9 cellular contexts compared by ENCODE assay signal in genomic region chr5:136212252-136212721, GRCh38. TPM values are rescaled to one million over a fixed set of nuclear protein-coding genes. Genes with fewer than 3 reads are reported as not detected.
DNase-seq lines count a peak whose midpoint lies in the region; ATAC-seq and TF ChIP-seq lines count a peak whose summit lies in the region.
"Had no signal": no experiment of that assay in that cellular context is flagged by ENCODE, and none has a peak within 500 bp of the region (broad histone marks: within the 10 kb centered on the region; RNA-seq: fewer than 3 reads in every experiment).

No MANE protein-coding gene starts in this region.

- H3K27ac ChIP-seq in C4-2B (no peak overlapping the region), substantia nigra (ENCODE audit: low read depth, low read length, poor library complexity, severe bottlenecking) (no peak overlapping the region)

- H3K36me3 ChIP-seq in MG63 = no peaks in the 10 kb centered on the region

- peak; percentile 47 for DNase-seq in MG63
- peak; percentile 10 for DNase-seq in activated CD4-positive, alpha-beta T cell treated with anti-CD3 and anti-CD28 coated beads for 1 hour
- peak; percentile 70 for DNase-seq in ecto neural progenitor cell (ENCODE audit: low spot score)
- peak in 1 of 2 experiments; percentile 69 for DNase-seq in mesothelial cell of epicardium (ENCODE audit: low spot score in 2 of 2, unreplicated experiment in 2 of 2)
- DNase-seq in substantia nigra (lab: John Stamatoyannopoulos, UW) = peak in 35 of 49 donors; percentile 1 to 83 (median 23)

- no peaks in the 10 kb centered on the region for H3K4me1 Mint-ChIP-seq in mesothelial cell of epicardium
- H3K4me1 Mint-ChIP-seq: IgD-negative memory B cell had no signal

- TF ChIP-seq CTCF in C4-2B (conservative IDR thresholded peaks at IDR 0.05) (peak; percentile 90), mesothelial cell of epicardium (IDR thresholded peaks at IDR 0.05; ENCODE audit: unreplicated experiment) (peak; percentile 84)

- H3K27me3 ChIP-seq in MG63 = peaks cover 8% of the 10 kb centered on the region; the same call in 1 of the 2 replicates

- no peak overlapping the region for H3K4me3 Mint-ChIP-seq in mesothelial cell of epicardium
- H3K4me3 Mint-ChIP-seq: IgD-negative memory B cell had no signal

- H3K9me3 Mint-ChIP-seq in mesothelial cell of epicardium = no peaks in the 10 kb centered on the region
- H3K9me3 Mint-ChIP-seq: IgD-negative memory B cell had no signal

- H3K27ac Mint-ChIP-seq in mesothelial cell of epicardium = no peak overlapping the region
- H3K27ac Mint-ChIP-seq: IgD-negative memory B cell had no signal

- peak; percentile 63 for ATAC-seq in GM19023 (IDR thresholded peaks at IDR 0.05; ENCODE audit: unreplicated experiment)
- no peak for ATAC-seq in HG03139 (IDR thresholded peaks at IDR 0.05; ENCODE audit: unreplicated experiment)

- peaks cover 5% of the 10 kb centered on the region for H3K27me3 Mint-ChIP-seq in mesothelial cell of epicardium (ENCODE audit: low read depth)

- no peak overlapping the region for H3K4me3 ChIP-seq in MG63

- no peaks in the 10 kb centered on the region for H3K9me3 ChIP-seq in MG63

- no peaks in the 10 kb centered on the region for H3K36me3 Mint-ChIP-seq in mesothelial cell of epicardium
- H3K36me3 Mint-ChIP-seq: IgD-negative memory B cell had no signal

RNA-seq across cellular contexts. Expression of gene SMIM32, which starts 19.3 kb away (rescaled TPM):
- total RNA-seq in MG63 (2014; rRNA removed; shearing (Covaris generic); ENCODE audit: low replicate concordance) = 0.26 TPM in 1 of 2 replicates, not detected in the other
- total RNA-seq in mesothelial cell of epicardium = 0.22 to 0.32 TPM (median 0.31 TPM) in 3 replicates
